In the genomic region with DNA sequence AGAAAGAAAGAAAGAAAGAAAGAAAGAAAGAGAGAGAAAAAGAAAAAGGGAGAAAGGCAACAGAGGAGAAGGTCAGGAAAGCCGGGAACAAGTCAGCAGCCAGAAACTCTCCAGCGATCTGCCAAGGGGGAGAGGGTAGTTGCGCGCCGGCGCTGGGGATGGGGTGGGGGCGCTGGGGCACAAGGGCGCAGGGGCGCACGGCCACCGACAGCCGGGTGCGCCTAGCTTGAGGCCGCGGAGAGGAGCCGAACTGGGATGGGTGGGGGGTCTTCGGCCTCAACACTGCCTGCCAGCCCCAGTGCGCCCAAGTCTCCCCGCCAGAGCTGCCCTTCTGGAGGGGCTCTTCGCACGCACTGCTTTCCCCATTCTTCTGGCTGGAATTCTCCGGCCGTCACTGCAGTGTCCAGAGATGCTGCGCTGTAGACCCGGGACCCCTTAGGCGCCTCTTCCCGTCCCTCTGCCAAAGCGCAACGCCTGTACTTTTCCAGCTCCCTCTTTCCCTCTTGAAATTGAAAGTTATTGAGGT, we compare ENCODE assay signal across 8 cellular contexts. TPM values are rescaled to one million over a fixed set of nuclear protein-coding genes. Genes with fewer than 3 reads are reported as not detected.
DNase-seq lines count a peak whose midpoint lies in the region; ATAC-seq and TF ChIP-seq lines count a peak whose summit lies in the region.

No MANE protein-coding gene starts in this region.

- TF ChIP-seq CTCF in foreskin fibroblast (IDR thresholded peaks at IDR 0.05; ENCODE audit: low read depth, low read length) (no peak), psoas muscle (IDR thresholded peaks at IDR 0.05) (no peak)

- no peaks in the 10 kb centered on the region for H3K36me3 ChIP-seq in psoas muscle (ENCODE audit: insufficient read depth in 1 of 2, low read depth in 1 of 2)

- ATAC-seq in psoas muscle = peak in 3 of 4 donors; percentile 11 to 33 (median 29)

- 0 to 1% (median 0%) methylated on average over 10 to 29 of the region's 29 CpGs for WGBS in psoas muscle, 3 donors

- H3K9me3 ChIP-seq in psoas muscle = no peaks in the 10 kb centered on the region

- peak overlapping the region; percentile 56 to 74 for H3K4me3 ChIP-seq in foreskin fibroblast (ENCODE audit: low read depth in 1 of 2, low read length in 2 of 2)
- H3K4me3 ChIP-seq in psoas muscle = peak overlapping the region; percentile 81

- H3K27ac ChIP-seq in psoas muscle = peak overlapping the region; percentile 80

- peak; percentile 4 for DNase-seq in EH (ENCODE audit: low read depth)
- peak; percentile 52 for DNase-seq in NCI-H748 (lab: John Stamatoyannopoulos, UW; ENCODE audit: unreplicated experiment)
- peak in 1 of 2 donors; percentile 32 for DNase-seq in foreskin fibroblast
- DNase-seq in psoas muscle = peak; percentile 25 to 45
- no peak for DNase-seq in mesenteric fat pad (ENCODE audit: low spot score)
- no peak for DNase-seq in NCI-H2171 treated with DMSO at 0.1 percent for 48 hours (lab: John Stamatoyannopoulos, UW)
- no peak for DNase-seq in NCI-H1694 (lab: John Stamatoyannopoulos, UW)
- DNase-seq in activated CD8-positive, alpha-beta memory T cell treated with anti-CD3 and anti-CD28 coated beads, Interleukin-2, amount 50 U/mL, for 48 hours = no peak

- peaks cover 0 to 20% (median 0%) of the 10 kb centered on the region in 3 donors for H3K27me3 ChIP-seq in psoas muscle (ENCODE audit: insufficient read depth in 3 of 3, low read length in 2 of 3)

- H3K4me1 ChIP-seq in psoas muscle = peaks cover 33% of the 10 kb centered on the region

- intact Hi-C loops in psoas muscle (cut with DNase I) = loop anchor here in 1 of 2 donors (2.0 kb wide), 1 partner anchor 313 kb away; no protein-coding TSS in a partner anchor

RNA-seq across cellular contexts. Expression of a gene that starts 0.4 kb away (rescaled TPM):
- total RNA-seq in psoas muscle (10 to 100 TPM; 12.6 to 28.3 (median 25.7) TPM), mesenteric fat pad (30.4 TPM)
- 10 to 100 TPM; 20.6 to 32.1 (median 27.4) TPM for polyA plus RNA-seq in psoas muscle

Comparison
In these comparisons a context has a peak if more than half of its experiments do, and no peak if none do; other contexts are left out.
1. DNase-seq: peak in EH (single experiment), NCI-H748 (single experiment) and psoas muscle (2 of 2); none in mesenteric fat pad (single experiment), NCI-H2171 treated with DMSO at 0.1 percent for 48 hours (single experiment), NCI-H1694 (single experiment) and activated CD8-positive, alpha-beta memory T cell treated with anti-CD3 and anti-CD28 coated beads, Interleukin-2, amount 50 U/mL, for 48 hours (single experiment).